1 cellular context compared by ENCODE assay signal in genomic region chr17:64232466-64233262, GRCh38.
TF ChIP-seq lines count a peak whose summit lies in the region.

No MANE protein-coding gene starts in this region.

TF ChIP-seq in WTC11, 78 proteins besides CTCF, POLR2A, EP300 and RAD21 (continued from another document):
- TF ChIP-seq AFF4 (CRISPR knock-in tag; IDR thresholded peaks at IDR 0.05; ENCODE audit: borderline replicate concordance) = no peak
